Comparison of ENCODE assay signal across 8 cellular contexts in genomic region chr12:7092229-7092985, GRCh38. TPM values are rescaled to one million over a fixed set of nuclear protein-coding genes. Genes with fewer than 3 reads are reported as not detected.
DNase-seq lines count a peak whose midpoint lies in the region; ATAC-seq and TF ChIP-seq lines count a peak whose summit lies in the region.

TSS of gene C1R (minus strand) at chr12:7092445. CDS start at chr12:7092388, 57 bp downstream.

- H3K27ac Mint-ChIP-seq in progenitor cell of endocrine pancreas = peak within 1 kb of the TSS; percentile 83

- H4K8ac ChIP-seq in IMR-90 (ENCODE audit: low read depth in 2 of 2, low read length in 2 of 2) = peak within 1 kb of the TSS; percentile 77 to 98; a peak in 3 of 4 replicates

- no TSS peak for BruUV-seq in IMR-90 (replicated peaks; lab: Mats Ljungman, UMichigan)

- H3K79me1 ChIP-seq in IMR-90 (ENCODE audit: low read depth in 1 of 2, low read length in 2 of 2) = peaks cover 13 to 28% of the 10 kb centered on the region in 2 experiments; a peak in 3 of 4 replicates

- TF ChIP-seq CTCF in DND-41 (IDR thresholded peaks at IDR 0.05; ENCODE audit: borderline replicate concordance, extremely low read depth, low read length, poor library complexity, severe bottlenecking) = peak; percentile 93
- TF ChIP-seq CTCF in IMR-90 (conservative IDR thresholded peaks at IDR 0.05; ENCODE audit: low read depth, low read length) = peak; percentile 94
- peak; percentile 81 to 93 (median 86) for TF ChIP-seq CTCF in adrenal gland (IDR thresholded peaks at IDR 0.05)
- peak; percentile 100 for TF ChIP-seq CTCF in progenitor cell of endocrine pancreas (IDR thresholded peaks at IDR 0.05; ENCODE audit: unreplicated experiment)

- peak within 1 kb of the TSS; percentile 100 for H3K23ac ChIP-seq in IMR-90 (ENCODE audit: low read depth, low read length)

- H3K9me1 ChIP-seq in IMR-90 (ENCODE audit: insufficient read depth, low read length) = peaks cover 18% of the 10 kb centered on the region

- peak within 1 kb of the TSS; percentile 91 for H2AK9ac ChIP-seq in IMR-90 (replicated peaks; ENCODE audit: low read depth, low read length, poor library complexity)

- dilution Hi-C loops in IMR-90 (cut with HindIII; ENCODE audit: low sequenced_read_pairs, unreplicated experiment) = no loop called here

- peak; percentile 85 for TF ChIP-seq RAD21 in IMR-90 (IDR thresholded peaks at IDR 0.05; ENCODE audit: low read length)

- peak within 1 kb of the TSS; percentile 99 for H4K91ac ChIP-seq in IMR-90 (ENCODE audit: insufficient read depth, low read depth, low read length)

- peak within 1 kb of the TSS; percentile 89; the same call in 2 of the 3 replicates for H2BK15ac ChIP-seq in IMR-90 (ENCODE audit: low read depth, low read length)

- DNase-seq in DND-41 (peak; percentile 77), IMR-90 (peak; percentile 92), T follicular helper cell (ENCODE audit: low read depth) (peak; percentile 57), adrenal gland (peak; percentile 66 to 92 (median 86)), left cardiac atrium (peak; percentile 83), progenitor cell of endocrine pancreas (ENCODE audit: low spot score, unreplicated experiment) (peak; percentile 67), ureter (ENCODE audit: low spot score) (peak; percentile 82)

- peak within 1 kb of the TSS; percentile 99 for H3K4ac ChIP-seq in IMR-90 (ENCODE audit: low read depth, low read length)

- peak; percentile 80 for ATAC-seq in DND-41 (ENCODE audit: insufficient read depth, low read depth)
- ATAC-seq in IMR-90 (ENCODE audit: low read depth) = peak; percentile 94
- ATAC-seq in left cardiac atrium = peak; percentile 88 to 89
- no peak for ATAC-seq in HG03196 (IDR thresholded peaks at IDR 0.05; ENCODE audit: unreplicated experiment)

- H3K4me3 ChIP-seq in DND-41 (ENCODE audit: low read depth in 1 of 2, low read length in 2 of 2) (peak within 1 kb of the TSS in 1 of 2 experiments; percentile 39; a peak in 2 of 4 replicates), IMR-90 (ENCODE audit: insufficient read depth, low read depth, low read length) (peak within 1 kb of the TSS; percentile 55), adrenal gland (peak within 1 kb of the TSS in 3 of 4 donors; percentile 15 to 58 (median 18))

- TF ChIP-seq POLR2A in IMR-90 (IDR thresholded peaks at IDR 0.05; ENCODE audit: low read depth, low read length) (no peak), adrenal gland (IDR thresholded peaks at IDR 0.05) (peak; percentile 25 to 37)

- peak within 1 kb of the TSS; percentile 96 for H3K18ac ChIP-seq in IMR-90 (ENCODE audit: low read depth, low read length)

- H3K79me2 ChIP-seq in DND-41 (ENCODE audit: insufficient read depth, low read length) = no peaks in the 10 kb centered on the region

- H3K27ac ChIP-seq in DND-41 (ENCODE audit: low read length) = peak within 1 kb of the TSS; percentile 66
- peak within 1 kb of the TSS; percentile 84 for H3K27ac ChIP-seq in IMR-90 (ENCODE audit: insufficient read depth, low read length)
- peak within 1 kb of the TSS in 4 of 5 donors; percentile 36 to 94 (median 66) for H3K27ac ChIP-seq in adrenal gland

- H3K9me3 Mint-ChIP-seq in progenitor cell of endocrine pancreas (ENCODE audit: low read depth) = no peaks in the 10 kb centered on the region

- peak within 1 kb of the TSS; percentile 91 for H2AK5ac ChIP-seq in IMR-90 (ENCODE audit: low read depth, low read length)

- H3K4me1 ChIP-seq in DND-41 (ENCODE audit: insufficient read depth, low read length) = peaks cover 14% of the 10 kb centered on the region
- H3K4me1 ChIP-seq in IMR-90 (ENCODE audit: control insufficient read depth, insufficient read depth, low read length) = peaks cover 26% of the 10 kb centered on the region
- peaks cover 10 to 34% of the 10 kb centered on the region in 2 donors for H3K4me1 ChIP-seq in adrenal gland (replicated peaks in 1 of 2)

- H3K9ac ChIP-seq in DND-41 (ENCODE audit: low read depth, low read length) (peak within 1 kb of the TSS; percentile 45), IMR-90 (ENCODE audit: low read depth, low read length) (peak within 1 kb of the TSS; percentile 92)

- H3K36me3 ChIP-seq in DND-41 (ENCODE audit: insufficient read depth, low read length) (no peaks in the 10 kb centered on the region), IMR-90 (ENCODE audit: control insufficient read depth, insufficient read depth, low read length) (peaks cover 29% of the 10 kb centered on the region), adrenal gland (replicated peaks in 1 of 2) (peaks cover 0 to 22% of the 10 kb centered on the region in 2 donors)

- H3K9me3 ChIP-seq in DND-41 (ENCODE audit: insufficient read depth, low read length, severe bottlenecking) (no peaks in the 10 kb centered on the region), IMR-90 (ENCODE audit: control insufficient read depth, insufficient read depth, low read length) (no peaks in the 10 kb centered on the region), adrenal gland (replicated peaks in 1 of 3) (no peaks in the 10 kb centered on the region)

- H3K56ac ChIP-seq in IMR-90 (ENCODE audit: extremely low read depth, insufficient read depth, low read length) = peak within 1 kb of the TSS; percentile 79

- peak within 1 kb of the TSS; percentile 94 for H4K5ac ChIP-seq in IMR-90 (ENCODE audit: low read depth, low read length)

- peak within 1 kb of the TSS; percentile 79 for H2BK5ac ChIP-seq in IMR-90 (ENCODE audit: low read depth, low read length, poor library complexity, severe bottlenecking)

- peaks cover 4% of the 10 kb centered on the region for H3K4me1 Mint-ChIP-seq in progenitor cell of endocrine pancreas (ENCODE audit: low read depth)

- peak within 1 kb of the TSS; percentile 95 for H2BK20ac ChIP-seq in IMR-90 (ENCODE audit: low read depth, low read length)

- peak within 1 kb of the TSS; percentile 97 for H2BK120ac ChIP-seq in IMR-90 (ENCODE audit: low read depth, low read length)

- H3K36me3 Mint-ChIP-seq in progenitor cell of endocrine pancreas (ENCODE audit: insufficient read depth) = no peaks in the 10 kb centered on the region

- CTCF ChIA-PET in IMR-90 (lab: Yijun Ruan, JAX) = interaction anchor here (0.6 to 1.0 kb wide), 3 partner anchors 15 to 148 kb away, joined by 3 to 4 read pairs (median 4); no protein-coding TSS in a partner anchor

- H3K27me3 Mint-ChIP-seq in progenitor cell of endocrine pancreas = peaks cover 33% of the 10 kb centered on the region

- POLR2A ChIA-PET in IMR-90 (lab: Charles Lee; ENCODE audit: unreplicated experiment) = no interaction called here

- H3K4me2 ChIP-seq in DND-41 (ENCODE audit: insufficient read depth, low read length) (peak within 1 kb of the TSS; percentile 62), IMR-90 (ENCODE audit: low read depth, low read length) (peak within 1 kb of the TSS; percentile 92)

- H3K27me3 ChIP-seq in DND-41 (ENCODE audit: insufficient read depth, low read length, poor library complexity) (no peaks in the 10 kb centered on the region), IMR-90 (ENCODE audit: control insufficient read depth, insufficient read depth, low read length) (no peaks in the 10 kb centered on the region), adrenal gland (no peaks in the 10 kb centered on the region)

- H4K20me1 ChIP-seq in DND-41 (ENCODE audit: insufficient read depth, low read length) (no peaks in the 10 kb centered on the region), IMR-90 (ENCODE audit: insufficient read depth, low read length) (no peaks in the 10 kb centered on the region)

- peak within 1 kb of the TSS; percentile 75 for H3K4me3 Mint-ChIP-seq in progenitor cell of endocrine pancreas (ENCODE audit: low read depth)

- H2AFZ ChIP-seq in DND-41 (ENCODE audit: low read depth, low read length) (peak within 1 kb of the TSS; percentile 93), IMR-90 (replicated peaks; ENCODE audit: low read length, poor library complexity) (peak within 1 kb of the TSS; percentile 92)

- peak within 1 kb of the TSS; percentile 99 for H3K14ac ChIP-seq in IMR-90 (replicated peaks; ENCODE audit: low read depth, low read length)

- WGBS in IMR-90 (ENCODE audit: extremely low coverage in 2 of 2, insufficient read length in 1 of 2), 2 experiments = no CpG with 5 or more reads among the region's 16 CpGs
- WGBS in adrenal gland, 4 donors = 9 to 14% (median 11%) methylated on average over 13 to 16 of the region's 16 CpGs

- intact Hi-C loops in IMR-90 (cut with micrococcal nuclease) = loop anchor here (1.0 kb wide), 5 partner anchors 13 to 148 kb away; partner anchors contain the start of genes C12orf57, C1S and LPCAT3
- intact Hi-C loops in adrenal gland (cut with DNase I) = no loop called here
- intact Hi-C loops in left cardiac atrium (cut with DNase I) = no loop called here

- in situ Hi-C loops in IMR-90 (cut with MboI; ENCODE audit: low sequenced_read_pairs) = no loop called here

TF ChIP-seq in IMR-90, 13 proteins besides CTCF, POLR2A, EP300 and RAD21:
- TF ChIP-seq MXI1 (IDR thresholded peaks at IDR 0.05; ENCODE audit: borderline replicate concordance, low read depth, low read length) = no peak
- peak; percentile 48; the same call in 1 of the 2 replicates for TF ChIP-seq NFE2L2 (IDR thresholded peaks at IDR 0.05; ENCODE audit: low read depth, low read length)
- TF ChIP-seq SMC3 (IDR thresholded peaks at IDR 0.05; ENCODE audit: low read depth, low read length) = peak; percentile 90
- no peak for TF ChIP-seq CEBPB (IDR thresholded peaks at IDR 0.05; ENCODE audit: low read depth, low read length)
- TF ChIP-seq CHD1 (IDR thresholded peaks at IDR 0.05; ENCODE audit: low read depth, low read length) = no peak
- peak; percentile 94 for TF ChIP-seq MAZ (IDR thresholded peaks at IDR 0.05; ENCODE audit: borderline replicate concordance, low read depth, low read length)

RNA-seq across cellular contexts. Expression of gene C1R, which starts in this region (rescaled TPM):
- total RNA-seq in IMR-90 (2012; rRNA removed) (19.4 and 38.4 TPM in 2 replicates), adrenal gland (1,000 to 10,000 TPM in 1 of 8 donors, 100 to 1,000 TPM in 7; 206 to 1,160 (median 464) TPM), left cardiac atrium (100 to 1,000 TPM; 331 to 488 TPM), progenitor cell of endocrine pancreas (10.2 and 10.3 TPM in 2 replicates), ureter (455 TPM)
- polyA plus RNA-seq in IMR-90 (2012; rRNA removed) (153 and 165 TPM in 2 replicates), adrenal gland (100 to 1,000 TPM; 256 to 425 (median 307) TPM)
- polyA plus RNA-seq in IMR-90 (2012; cell fraction: cytosol; rRNA removed) = 93.2 and 225 TPM in 2 replicates
- polyA plus RNA-seq in IMR-90 (2012; cell fraction: nucleus; rRNA removed; ENCODE audit: low replicate concordance) = 86.8 and 97.2 TPM in 2 replicates
